1 cellular context compared by ENCODE assay signal in the genomic region with DNA sequence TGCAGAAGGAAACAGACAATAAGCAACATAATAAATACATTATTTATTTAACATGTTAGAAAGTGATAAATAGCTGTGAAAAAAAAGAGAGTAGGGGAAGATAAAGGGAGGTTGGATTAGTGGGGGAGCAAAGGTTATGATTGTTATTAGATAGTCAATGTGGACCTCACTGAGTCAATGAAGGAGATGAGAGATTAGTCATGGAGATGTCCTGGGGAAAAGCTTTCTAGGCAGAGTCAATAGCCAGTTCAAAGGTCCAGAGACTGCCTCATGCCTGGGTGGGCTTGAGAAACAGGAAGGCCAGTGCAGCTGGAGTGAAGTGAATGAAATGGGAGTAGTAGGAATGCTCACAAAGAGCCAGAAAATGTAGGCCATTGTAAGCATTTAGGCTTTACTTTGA.
TF ChIP-seq lines count a peak whose summit lies in the region.

No MANE protein-coding gene starts in this region.

TF ChIP-seq in HepG2, 621 proteins besides CTCF, POLR2A, EP300 and RAD21 (continued from another document and continues in another):
- TF ChIP-seq, protein P1, sequence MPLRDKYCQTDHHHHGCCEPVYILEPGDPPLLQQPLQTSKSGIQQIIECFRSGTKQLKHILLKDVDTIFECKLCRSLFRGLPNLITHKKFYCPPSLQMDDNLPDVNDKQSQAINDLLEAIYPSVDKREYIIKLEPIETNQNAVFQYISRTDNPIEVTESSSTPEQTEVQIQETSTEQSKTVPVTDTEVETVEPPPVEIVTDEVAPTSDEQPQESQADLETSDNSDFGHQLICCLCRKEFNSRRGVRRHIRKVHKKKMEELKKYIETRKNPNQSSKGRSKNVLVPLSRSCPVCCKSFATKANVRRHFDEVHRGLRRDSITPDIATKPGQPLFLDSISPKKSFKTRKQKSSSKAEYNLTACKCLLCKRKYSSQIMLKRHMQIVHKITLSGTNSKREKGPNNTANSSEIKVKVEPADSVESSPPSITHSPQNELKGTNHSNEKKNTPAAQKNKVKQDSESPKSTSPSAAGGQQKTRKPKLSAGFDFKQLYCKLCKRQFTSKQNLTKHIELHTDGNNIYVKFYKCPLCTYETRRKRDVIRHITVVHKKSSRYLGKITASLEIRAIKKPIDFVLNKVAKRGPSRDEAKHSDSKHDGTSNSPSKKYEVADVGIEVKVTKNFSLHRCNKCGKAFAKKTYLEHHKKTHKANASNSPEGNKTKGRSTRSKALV (CRISPR knock-in tag; IDR thresholded peaks at IDR 0.05): 0 out of 2 replicates have a peak, but pooled peaks have one; percentile 31
- TF ChIP-seq SSRP1 (CRISPR knock-in tag; IDR thresholded peaks at IDR 0.05) (peak; percentile 80; the same call in 1 of the 2 replicates), PHF21A (CRISPR knock-in tag; IDR thresholded peaks at IDR 0.05) (peak; percentile 55; the same call in 1 of the 2 replicates), STAG1 (CRISPR knock-in tag; IDR thresholded peaks at IDR 0.05) (peak; percentile 28), SP4 (CRISPR knock-in tag; IDR thresholded peaks at IDR 0.05) (no peak), TSC22D2 (CRISPR knock-in tag; IDR thresholded peaks at IDR 0.05; ENCODE audit: borderline replicate concordance) (no peak), NBN (conservative IDR thresholded peaks at IDR 0.05) (no peak), ZNF24 (IDR thresholded peaks at IDR 0.05) (peak; percentile 73; the same call in 1 of the 2 replicates), KLF13 (CRISPR knock-in tag; IDR thresholded peaks at IDR 0.05) (no peak), SALL1 (CRISPR knock-in tag; IDR thresholded peaks at IDR 0.05) (peak; percentile 97), KDM6A (CRISPR knock-in tag; IDR thresholded peaks at IDR 0.05; ENCODE audit: low read depth) (peak; percentile 73), ZBTB21 (CRISPR knock-in tag; IDR thresholded peaks at IDR 0.05) (peak; percentile 47; the same call in 1 of the 2 replicates), ZFP1 (CRISPR knock-in tag; IDR thresholded peaks at IDR 0.05) (peak; percentile 83), ZNF629 (CRISPR knock-in tag; conservative IDR thresholded peaks at IDR 0.05) (peak; percentile 63), ZNF563 (CRISPR knock-in tag; IDR thresholded peaks at IDR 0.05) (no peak), SYNCRIP (IDR thresholded peaks at IDR 0.05; ENCODE audit: insufficient read depth, low read depth, low read length) (no peak), SATB2 (CRISPR knock-in tag; IDR thresholded peaks at IDR 0.05) (peak; percentile 61; the same call in 1 of the 2 replicates)
- TF ChIP-seq, protein P2, sequence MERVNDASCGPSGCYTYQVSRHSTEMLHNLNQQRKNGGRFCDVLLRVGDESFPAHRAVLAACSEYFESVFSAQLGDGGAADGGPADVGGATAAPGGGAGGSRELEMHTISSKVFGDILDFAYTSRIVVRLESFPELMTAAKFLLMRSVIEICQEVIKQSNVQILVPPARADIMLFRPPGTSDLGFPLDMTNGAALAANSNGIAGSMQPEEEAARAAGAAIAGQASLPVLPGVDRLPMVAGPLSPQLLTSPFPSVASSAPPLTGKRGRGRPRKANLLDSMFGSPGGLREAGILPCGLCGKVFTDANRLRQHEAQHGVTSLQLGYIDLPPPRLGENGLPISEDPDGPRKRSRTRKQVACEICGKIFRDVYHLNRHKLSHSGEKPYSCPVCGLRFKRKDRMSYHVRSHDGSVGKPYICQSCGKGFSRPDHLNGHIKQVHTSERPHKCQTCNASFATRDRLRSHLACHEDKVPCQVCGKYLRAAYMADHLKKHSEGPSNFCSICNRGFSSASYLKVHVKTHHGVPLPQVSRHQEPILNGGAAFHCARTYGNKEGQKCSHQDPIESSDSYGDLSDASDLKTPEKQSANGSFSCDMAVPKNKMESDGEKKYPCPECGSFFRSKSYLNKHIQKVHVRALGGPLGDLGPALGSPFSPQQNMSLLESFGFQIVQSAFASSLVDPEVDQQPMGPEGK (CRISPR knock-in tag; IDR thresholded peaks at IDR 0.05): peak; percentile 61
- TF ChIP-seq, protein P3, sequence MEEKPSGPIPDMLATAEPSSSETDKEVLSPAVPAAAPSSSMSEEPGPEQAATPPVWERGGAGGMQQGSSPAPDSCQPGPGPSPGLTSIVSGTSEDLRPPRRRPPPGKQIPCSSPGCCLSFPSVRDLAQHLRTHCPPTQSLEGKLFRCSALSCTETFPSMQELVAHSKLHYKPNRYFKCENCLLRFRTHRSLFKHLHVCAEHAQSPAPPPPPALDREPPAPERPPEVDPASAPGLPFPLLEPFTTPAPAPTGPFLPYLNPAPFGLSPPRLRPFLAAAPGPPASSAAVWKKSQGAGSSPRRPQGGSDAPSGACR (CRISPR knock-in tag; IDR thresholded peaks at IDR 0.05): 0 out of 2 replicates have a peak, but pooled peaks have one; percentile 25
- TF ChIP-seq, protein P4, sequence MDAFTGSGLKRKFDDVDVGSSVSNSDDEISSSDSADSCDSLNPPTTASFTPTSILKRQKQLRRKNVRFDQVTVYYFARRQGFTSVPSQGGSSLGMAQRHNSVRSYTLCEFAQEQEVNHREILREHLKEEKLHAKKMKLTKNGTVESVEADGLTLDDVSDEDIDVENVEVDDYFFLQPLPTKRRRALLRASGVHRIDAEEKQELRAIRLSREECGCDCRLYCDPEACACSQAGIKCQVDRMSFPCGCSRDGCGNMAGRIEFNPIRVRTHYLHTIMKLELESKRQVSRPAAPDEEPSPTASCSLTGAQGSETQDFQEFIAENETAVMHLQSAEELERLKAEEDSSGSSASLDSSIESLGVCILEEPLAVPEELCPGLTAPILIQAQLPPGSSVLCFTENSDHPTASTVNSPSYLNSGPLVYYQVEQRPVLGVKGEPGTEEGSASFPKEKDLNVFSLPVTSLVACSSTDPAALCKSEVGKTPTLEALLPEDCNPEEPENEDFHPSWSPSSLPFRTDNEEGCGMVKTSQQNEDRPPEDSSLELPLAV (CRISPR knock-in tag; conservative IDR thresholded peaks at IDR 0.05; ENCODE audit: low read depth): no peak
- TF ChIP-seq, protein P5, sequence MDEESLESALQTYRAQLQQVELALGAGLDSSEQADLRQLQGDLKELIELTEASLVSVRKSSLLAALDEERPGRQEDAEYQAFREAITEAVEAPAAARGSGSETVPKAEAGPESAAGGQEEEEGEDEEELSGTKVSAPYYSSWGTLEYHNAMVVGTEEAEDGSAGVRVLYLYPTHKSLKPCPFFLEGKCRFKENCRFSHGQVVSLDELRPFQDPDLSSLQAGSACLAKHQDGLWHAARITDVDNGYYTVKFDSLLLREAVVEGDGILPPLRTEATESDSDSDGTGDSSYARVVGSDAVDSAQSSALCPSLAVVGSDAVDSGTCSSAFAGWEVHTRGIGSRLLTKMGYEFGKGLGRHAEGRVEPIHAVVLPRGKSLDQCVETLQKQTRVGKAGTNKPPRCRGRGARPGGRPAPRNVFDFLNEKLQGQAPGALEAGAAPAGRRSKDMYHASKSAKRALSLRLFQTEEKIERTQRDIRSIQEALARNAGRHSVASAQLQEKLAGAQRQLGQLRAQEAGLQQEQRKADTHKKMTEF (CRISPR knock-in tag; IDR thresholded peaks at IDR 0.05): peak; percentile 97
- TF ChIP-seq, protein P6, sequence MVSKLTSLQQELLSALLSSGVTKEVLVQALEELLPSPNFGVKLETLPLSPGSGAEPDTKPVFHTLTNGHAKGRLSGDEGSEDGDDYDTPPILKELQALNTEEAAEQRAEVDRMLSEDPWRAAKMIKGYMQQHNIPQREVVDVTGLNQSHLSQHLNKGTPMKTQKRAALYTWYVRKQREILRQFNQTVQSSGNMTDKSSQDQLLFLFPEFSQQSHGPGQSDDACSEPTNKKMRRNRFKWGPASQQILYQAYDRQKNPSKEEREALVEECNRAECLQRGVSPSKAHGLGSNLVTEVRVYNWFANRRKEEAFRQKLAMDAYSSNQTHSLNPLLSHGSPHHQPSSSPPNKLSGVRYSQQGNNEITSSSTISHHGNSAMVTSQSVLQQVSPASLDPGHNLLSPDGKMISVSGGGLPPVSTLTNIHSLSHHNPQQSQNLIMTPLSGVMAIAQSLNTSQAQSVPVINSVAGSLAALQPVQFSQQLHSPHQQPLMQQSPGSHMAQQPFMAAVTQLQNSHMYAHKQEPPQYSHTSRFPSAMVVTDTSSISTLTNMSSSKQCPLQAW (CRISPR knock-in tag; IDR thresholded peaks at IDR 0.05): peak; percentile 58
- TF ChIP-seq, protein P7, sequence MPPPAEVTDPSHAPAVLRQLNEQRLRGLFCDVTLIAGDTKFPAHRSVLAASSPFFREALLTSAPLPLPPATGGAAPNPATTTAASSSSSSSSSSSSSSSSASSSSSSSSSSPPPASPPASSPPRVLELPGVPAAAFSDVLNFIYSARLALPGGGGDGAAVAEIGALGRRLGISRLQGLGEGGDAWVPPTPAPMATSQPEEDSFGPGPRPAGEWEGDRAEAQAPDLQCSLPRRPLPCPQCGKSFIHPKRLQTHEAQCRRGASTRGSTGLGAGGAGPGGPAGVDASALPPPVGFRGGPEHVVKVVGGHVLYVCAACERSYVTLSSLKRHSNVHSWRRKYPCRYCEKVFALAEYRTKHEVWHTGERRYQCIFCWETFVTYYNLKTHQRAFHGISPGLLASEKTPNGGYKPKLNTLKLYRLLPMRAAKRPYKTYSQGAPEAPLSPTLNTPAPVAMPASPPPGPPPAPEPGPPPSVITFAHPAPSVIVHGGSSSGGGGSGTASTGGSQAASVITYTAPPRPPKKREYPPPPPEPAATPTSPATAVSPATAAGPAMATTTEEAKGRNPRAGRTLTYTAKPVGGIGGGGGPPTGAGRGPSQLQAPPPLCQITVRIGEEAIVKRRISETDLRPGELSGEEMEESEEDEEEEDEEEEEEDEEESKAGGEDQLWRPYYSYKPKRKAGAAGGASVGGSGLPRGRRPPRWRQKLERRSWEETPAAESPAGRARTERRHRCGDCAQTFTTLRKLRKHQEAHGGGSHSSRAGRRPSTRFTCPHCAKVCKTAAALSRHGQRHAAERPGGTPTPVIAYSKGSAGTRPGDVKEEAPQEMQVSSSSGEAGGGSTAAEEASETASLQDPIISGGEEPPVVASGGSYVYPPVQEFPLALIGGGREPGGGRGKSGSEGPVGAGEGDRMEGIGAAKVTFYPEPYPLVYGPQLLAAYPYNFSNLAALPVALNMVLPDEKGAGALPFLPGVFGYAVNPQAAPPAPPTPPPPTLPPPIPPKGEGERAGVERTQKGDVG (CRISPR knock-in tag; IDR thresholded peaks at IDR 0.05; ENCODE audit: borderline replicate concordance): no peak
- TF ChIP-seq, protein P8, sequence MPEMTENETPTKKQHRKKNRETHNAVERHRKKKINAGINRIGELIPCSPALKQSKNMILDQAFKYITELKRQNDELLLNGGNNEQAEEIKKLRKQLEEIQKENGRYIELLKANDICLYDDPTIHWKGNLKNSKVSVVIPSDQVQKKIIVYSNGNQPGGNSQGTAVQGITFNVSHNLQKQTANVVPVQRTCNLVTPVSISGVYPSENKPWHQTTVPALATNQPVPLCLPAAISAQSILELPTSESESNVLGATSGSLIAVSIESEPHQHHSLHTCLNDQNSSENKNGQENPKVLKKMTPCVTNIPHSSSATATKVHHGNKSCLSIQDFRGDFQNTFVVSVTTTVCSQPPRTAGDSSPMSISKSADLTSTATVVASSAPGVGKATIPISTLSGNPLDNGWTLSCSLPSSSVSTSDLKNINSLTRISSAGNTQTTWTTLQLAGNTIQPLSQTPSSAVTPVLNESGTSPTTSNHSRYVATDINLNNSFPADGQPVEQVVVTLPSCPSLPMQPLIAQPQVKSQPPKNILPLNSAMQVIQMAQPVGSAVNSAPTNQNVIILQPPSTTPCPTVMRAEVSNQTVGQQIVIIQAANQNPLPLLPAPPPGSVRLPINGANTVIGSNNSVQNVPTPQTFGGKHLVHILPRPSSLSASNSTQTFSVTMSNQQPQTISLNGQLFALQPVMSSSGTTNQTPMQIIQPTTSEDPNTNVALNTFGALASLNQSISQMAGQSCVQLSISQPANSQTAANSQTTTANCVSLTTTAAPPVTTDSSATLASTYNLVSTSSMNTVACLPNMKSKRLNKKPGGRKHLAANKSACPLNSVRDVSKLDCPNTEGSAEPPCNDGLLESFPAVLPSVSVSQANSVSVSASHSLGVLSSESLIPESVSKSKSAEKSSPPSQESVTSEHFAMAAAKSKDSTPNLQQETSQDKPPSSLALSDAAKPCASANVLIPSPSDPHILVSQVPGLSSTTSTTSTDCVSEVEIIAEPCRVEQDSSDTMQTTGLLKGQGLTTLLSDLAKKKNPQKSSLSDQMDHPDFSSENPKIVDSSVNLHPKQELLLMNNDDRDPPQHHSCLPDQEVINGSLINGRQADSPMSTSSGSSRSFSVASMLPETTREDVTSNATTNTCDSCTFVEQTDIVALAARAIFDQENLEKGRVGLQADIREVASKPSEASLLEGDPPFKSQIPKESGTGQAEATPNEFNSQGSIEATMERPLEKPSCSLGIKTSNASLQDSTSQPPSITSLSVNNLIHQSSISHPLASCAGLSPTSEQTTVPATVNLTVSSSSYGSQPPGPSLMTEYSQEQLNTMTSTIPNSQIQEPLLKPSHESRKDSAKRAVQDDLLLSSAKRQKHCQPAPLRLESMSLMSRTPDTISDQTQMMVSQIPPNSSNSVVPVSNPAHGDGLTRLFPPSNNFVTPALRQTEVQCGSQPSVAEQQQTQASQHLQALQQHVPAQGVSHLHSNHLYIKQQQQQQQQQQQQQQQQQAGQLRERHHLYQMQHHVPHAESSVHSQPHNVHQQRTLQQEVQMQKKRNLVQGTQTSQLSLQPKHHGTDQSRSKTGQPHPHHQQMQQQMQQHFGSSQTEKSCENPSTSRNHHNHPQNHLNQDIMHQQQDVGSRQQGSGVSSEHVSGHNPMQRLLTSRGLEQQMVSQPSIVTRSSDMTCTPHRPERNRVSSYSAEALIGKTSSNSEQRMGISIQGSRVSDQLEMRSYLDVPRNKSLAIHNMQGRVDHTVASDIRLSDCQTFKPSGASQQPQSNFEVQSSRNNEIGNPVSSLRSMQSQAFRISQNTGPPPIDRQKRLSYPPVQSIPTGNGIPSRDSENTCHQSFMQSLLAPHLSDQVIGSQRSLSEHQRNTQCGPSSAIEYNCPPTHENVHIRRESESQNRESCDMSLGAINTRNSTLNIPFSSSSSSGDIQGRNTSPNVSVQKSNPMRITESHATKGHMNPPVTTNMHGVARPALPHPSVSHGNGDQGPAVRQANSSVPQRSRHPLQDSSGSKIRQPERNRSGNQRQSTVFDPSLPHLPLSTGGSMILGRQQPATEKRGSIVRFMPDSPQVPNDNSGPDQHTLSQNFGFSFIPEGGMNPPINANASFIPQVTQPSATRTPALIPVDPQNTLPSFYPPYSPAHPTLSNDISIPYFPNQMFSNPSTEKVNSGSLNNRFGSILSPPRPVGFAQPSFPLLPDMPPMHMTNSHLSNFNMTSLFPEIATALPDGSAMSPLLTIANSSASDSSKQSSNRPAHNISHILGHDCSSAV (CRISPR knock-in tag; IDR thresholded peaks at IDR 0.05; ENCODE audit: borderline replicate concordance): no peak
